ENCODE assay signal across 8 cellular contexts in genomic region chr16:14003119-14003570, GRCh38.
DNase-seq lines count a peak whose midpoint lies in the region; ATAC-seq and TF ChIP-seq lines count a peak whose summit lies in the region.

No MANE protein-coding gene starts in this region.

- H3K27ac ChIP-seq in HUES48 (ENCODE audit: low read depth, low read length) (peak overlapping the region; percentile 49), angular gyrus (ENCODE audit: low read depth, low read length) (peak overlapping the region; percentile 88), hepatocyte (peak overlapping the region; percentile 50), prostate gland (peak overlapping the region; percentile 26 to 32)

- 14% methylated on average over 13 of the region's 14 CpGs for WGBS in hepatocyte (ENCODE audit: low lambda C conversion rate, missing lambda C conversion rate)
- 3% methylated on average over 14 of the region's 14 CpGs for WGBS in prostate gland

- no peaks in the 10 kb centered on the region for H3K27me3 ChIP-seq in HUES48 (ENCODE audit: control insufficient read depth, insufficient read depth, low read length)
- no peaks in the 10 kb centered on the region for H3K27me3 ChIP-seq in hepatocyte
- H3K27me3 ChIP-seq in prostate gland (replicated peaks; ENCODE audit: insufficient read depth), result no peaks in the 10 kb centered on the region

- no peak for ATAC-seq in GM21447 (IDR thresholded peaks at IDR 0.05; ENCODE audit: unreplicated experiment)

- no peak overlapping the region for H3K9ac ChIP-seq in HUES48 (ENCODE audit: low read depth, low read length)

- H3K4me1 ChIP-seq in HUES48 (ENCODE audit: control insufficient read depth, insufficient read depth, low read length) (peaks cover 10% of the 10 kb centered on the region), hepatocyte (ENCODE audit: insufficient read depth) (peaks cover 7% of the 10 kb centered on the region), prostate gland (replicated peaks) (no peaks in the 10 kb centered on the region)

- H4K20me1 ChIP-seq in hepatocyte (ENCODE audit: insufficient read depth, poor library complexity, severe bottlenecking), result no peaks in the 10 kb centered on the region

- intact Hi-C loops in prostate gland (cut with DNase I), result no loop called here

- H3K9me2 ChIP-seq in hepatocyte (replicated peaks; ENCODE audit: insufficient read depth), result no peaks in the 10 kb centered on the region

- POLR2A ChIA-PET in AG04449 (lab: Yijun Ruan, JAX), result no interaction called here

- peak overlapping the region; percentile 71 for H3K4me2 ChIP-seq in hepatocyte

- no peak for DNase-seq in AG04449 (ENCODE audit: low read depth, low spot score)
- DNase-seq in hepatocyte (ENCODE audit: low spot score), result peak; percentile 82
- DNase-seq in prostate gland (ENCODE audit: low spot score), result peak; percentile 47
- DNase-seq in NCI-H1694 treated with DMSO at 0.1 percent for 48 hours (lab: John Stamatoyannopoulos, UW), result no peak
- no peak for DNase-seq in NCI-H1092 treated with DMSO at 0.1 percent for 48 hours (lab: John Stamatoyannopoulos, UW)

- H3K9me3 ChIP-seq in HUES48 (ENCODE audit: control insufficient read depth, insufficient read depth, low read length) (no peaks in the 10 kb centered on the region), hepatocyte (ENCODE audit: low read depth) (no peaks in the 10 kb centered on the region), prostate gland (no peaks in the 10 kb centered on the region)

- H3K79me2 ChIP-seq in hepatocyte, result no peaks in the 10 kb centered on the region

- TF ChIP-seq CTCF in AG04449 (IDR thresholded peaks at IDR 0.05; ENCODE audit: insufficient read depth, low read length, missing control alignments), result no peak
- no peak for TF ChIP-seq CTCF in hepatocyte (IDR thresholded peaks at IDR 0.05; ENCODE audit: poor library complexity)
- TF ChIP-seq CTCF in prostate gland (IDR thresholded peaks at IDR 0.05), result no peak

- H3K36me3 ChIP-seq in HUES48 (ENCODE audit: control insufficient read depth, insufficient read depth, low read length) (no peaks in the 10 kb centered on the region), hepatocyte (replicated peaks; ENCODE audit: insufficient read depth, low read depth) (no peaks in the 10 kb centered on the region), prostate gland (no peaks in the 10 kb centered on the region)

- CTCF ChIA-PET in AG04449 (lab: Yijun Ruan, JAX), result no interaction called here

- peak overlapping the region; percentile 69 for H2AFZ ChIP-seq in hepatocyte

- peak overlapping the region; percentile 45 for H3K4me3 ChIP-seq in AG04449 (ENCODE audit: low read depth, low read length)
- peak overlapping the region; percentile 22 for H3K4me3 ChIP-seq in HUES48 (ENCODE audit: low read depth, low read length)
- peak overlapping the region; percentile 5 for H3K4me3 ChIP-seq in hepatocyte
- peak overlapping the region; percentile 9 to 29 for H3K4me3 ChIP-seq in prostate gland

- TF ChIP-seq POLR2A in prostate gland (IDR thresholded peaks at IDR 0.05), result no peak

Comparison
In these comparisons a context has a peak if more than half of its experiments do, and no peak if none do; other contexts are left out.
1. DNase-seq: peak in hepatocyte (single experiment) and prostate gland (single experiment); none in AG04449 (single experiment), NCI-H1694 treated with DMSO at 0.1 percent for 48 hours (single experiment) and NCI-H1092 treated with DMSO at 0.1 percent for 48 hours (single experiment).
2. H3K27ac ChIP-seq: peak in every context shown above with its lines; median percentile 88 in angular gyrus; 50 in hepatocyte; 49 in HUES48; 29 in prostate gland.
3. Peak in every context shown above with its lines, with median percentiles within 50 percentile points of each other: H3K4me3 ChIP-seq.